In genomic region chr2:101781326-101781725, GRCh38 we compare ENCODE assay signal across 13 cellular contexts.
DNase-seq lines count a peak whose midpoint lies in the region; ATAC-seq and TF ChIP-seq lines count a peak whose summit lies in the region.
"Had no signal": no experiment of that assay in that cellular context is flagged by ENCODE, and none has a peak within 500 bp of the region (broad histone marks: within the 10 kb centered on the region; RNA-seq: fewer than 3 reads in every experiment).

No MANE protein-coding gene starts in this region.

- intact Hi-C loops in CD4-positive, alpha-beta T cell (cut with DNase I, micrococcal nuclease): no loop called here
- intact Hi-C loops in activated B cell treated with CpG ODN at 0.5 μM for 24 hours (cut with micrococcal nuclease) (loop anchor here (1.0 to 2.0 kb wide), 3 partner anchors 11 to 23 kb away; no protein-coding TSS in a partner anchor), left cardiac atrium (cut with DNase I) (no loop called here)

- H3K27ac Mint-ChIP-seq in CD4-positive, alpha-beta T cell: peak overlapping the region; percentile 4
- peak overlapping the region; percentile 87 for H3K27ac Mint-ChIP-seq in activated B cell treated with CpG ODN at 0.5 μM for 24 hours
- H3K27ac Mint-ChIP-seq in naive B cell: peak overlapping the region; percentile 72 to 93 (median 80)

- no peak for ATAC-seq in CD4-positive, alpha-beta T cell (ENCODE audit: poor library complexity)
- ATAC-seq in HG03045 (IDR thresholded peaks at IDR 0.05; ENCODE audit: unreplicated experiment) (peak; percentile 20), activated B cell treated with CpG ODN at 0.5 μM for 24 hours (ENCODE audit: low read depth) (peak; percentile 89), naive B cell (ENCODE audit: low read depth in 2 of 2) (peak; percentile 89 to 93), left cardiac atrium (no peak), GM21576 (IDR thresholded peaks at IDR 0.05; ENCODE audit: unreplicated experiment) (no peak)
- ATAC-seq: gastroesophageal sphincter had no signal

- H3K27me3 Mint-ChIP-seq in CD4-positive, alpha-beta T cell: no peaks in the 10 kb centered on the region
- H3K27me3 Mint-ChIP-seq in activated B cell treated with CpG ODN at 0.5 μM for 24 hours: no peaks in the 10 kb centered on the region
- no peaks in the 10 kb centered on the region for H3K27me3 Mint-ChIP-seq in naive B cell

- H3K27me3 ChIP-seq in CD4-positive, alpha-beta T cell (ENCODE audit: control insufficient read depth, insufficient read depth, low read length): no peaks in the 10 kb centered on the region
- H3K27me3 ChIP-seq: colonic mucosa, gastroesophageal sphincter had no signal

- H3K4me1 Mint-ChIP-seq in CD4-positive, alpha-beta T cell (ENCODE audit: low read depth): peaks cover 89% of the 10 kb centered on the region
- peaks cover 95% of the 10 kb centered on the region for H3K4me1 Mint-ChIP-seq in activated B cell treated with CpG ODN at 0.5 μM for 24 hours
- peaks cover 77 to 94% (median 88%) of the 10 kb centered on the region in 3 donors for H3K4me1 Mint-ChIP-seq in naive B cell

- H3K9me3 ChIP-seq in CD4-positive, alpha-beta T cell (ENCODE audit: control insufficient read depth, low read length): no peaks in the 10 kb centered on the region
- H3K9me3 ChIP-seq: colonic mucosa, gastroesophageal sphincter had no signal

- H3K27ac ChIP-seq in CD4-positive, alpha-beta T cell (ENCODE audit: low read depth, low read length): no peak overlapping the region
- H3K27ac ChIP-seq: colonic mucosa, gastroesophageal sphincter had no signal

- POLR2A ChIA-PET in CD4-positive, alpha-beta T cell (lab: Charles Lee): interaction anchor here (0.9 kb wide), 1 partner anchor 17 kb away, joined by 3 read pairs; no protein-coding TSS in a partner anchor
- POLR2A ChIA-PET in activated B cell treated with CpG ODN at 0.5 μM for 24 hours (lab: Charles Lee): interaction anchor here (0.6 to 2.3 kb wide), 6 partner anchors 12 to 130 kb away, joined by 3 to 8 read pairs (median 5); no protein-coding TSS in a partner anchor

- TF ChIP-seq CTCF in CD4-positive, alpha-beta T cell (IDR thresholded peaks at IDR 0.05): no peak
- TF ChIP-seq CTCF in activated B cell treated with CpG ODN at 0.5 μM for 24 hours (IDR thresholded peaks at IDR 0.05): no peak

- peak overlapping the region; percentile 55 for H3K4me3 Mint-ChIP-seq in CD4-positive, alpha-beta T cell
- H3K4me3 Mint-ChIP-seq in activated B cell treated with CpG ODN at 0.5 μM for 24 hours (peak overlapping the region; percentile 69), naive B cell (peak overlapping the region; percentile 0 to 83 (median 74))

- DNase-seq in CD4-positive, alpha-beta T cell: no peak
- no peak for DNase-seq in activated B cell treated with CpG ODN at 0.5 μM for 24 hours
- DNase-seq in naive B cell: peak; percentile 61
- DNase-seq in left cardiac atrium: no peak
- no peak for DNase-seq in NCI-H524 treated with DMSO at 0.1 percent for 48 hours (lab: John Stamatoyannopoulos, UW)
- DNase-seq in NCI-H226: no peak
- DNase-seq: colonic mucosa, mesenchymal stem cell, NCI-H510A treated with DMSO at 0.1 percent for 48 hours, T-helper 1 cell had no signal

- H3K9me3 Mint-ChIP-seq in CD4-positive, alpha-beta T cell: no peaks in the 10 kb centered on the region
- H3K9me3 Mint-ChIP-seq in activated B cell treated with CpG ODN at 0.5 μM for 24 hours (no peaks in the 10 kb centered on the region), naive B cell (no peaks in the 10 kb centered on the region)

- CTCF ChIA-PET in CD4-positive, alpha-beta T cell (lab: Charles Lee): interaction anchor here (1.0 to 1.6 kb wide), 2 partner anchors 16 to 55 kb away, joined by 3 to 4 read pairs; no protein-coding TSS in a partner anchor
- CTCF ChIA-PET in activated B cell treated with CpG ODN at 0.5 μM for 24 hours (lab: Charles Lee): interaction anchor here (1.3 kb wide), 1 partner anchor 11 kb away, joined by 5 read pairs; no protein-coding TSS in a partner anchor

- no peaks in the 10 kb centered on the region for H3K36me3 Mint-ChIP-seq in CD4-positive, alpha-beta T cell (ENCODE audit: low read depth)
- H3K36me3 Mint-ChIP-seq in activated B cell treated with CpG ODN at 0.5 μM for 24 hours (ENCODE audit: low read depth): peaks cover 2% of the 10 kb centered on the region
- no peaks in the 10 kb centered on the region for H3K36me3 Mint-ChIP-seq in naive B cell

Comparison
In these comparisons a context has a peak if more than half of its experiments do, and no peak if none do; other contexts are left out.
1. ATAC-seq: peak in HG03045 (single experiment), activated B cell treated with CpG ODN at 0.5 μM for 24 hours (single experiment) and naive B cell (2 of 2); none in CD4-positive, alpha-beta T cell (single experiment), left cardiac atrium (0 of 2) and GM21576 (single experiment).
2. H3K27ac Mint-ChIP-seq: peak in every context shown above with its lines; median percentile 87 in activated B cell treated with CpG ODN at 0.5 μM for 24 hours; 80 in naive B cell; 4 in CD4-positive, alpha-beta T cell.
3. Peak in every context shown above with its lines, with median percentiles within 50 percentile points of each other: H3K4me3 Mint-ChIP-seq.